ENCODE assay signal across 10 cellular contexts in the genomic region with DNA sequence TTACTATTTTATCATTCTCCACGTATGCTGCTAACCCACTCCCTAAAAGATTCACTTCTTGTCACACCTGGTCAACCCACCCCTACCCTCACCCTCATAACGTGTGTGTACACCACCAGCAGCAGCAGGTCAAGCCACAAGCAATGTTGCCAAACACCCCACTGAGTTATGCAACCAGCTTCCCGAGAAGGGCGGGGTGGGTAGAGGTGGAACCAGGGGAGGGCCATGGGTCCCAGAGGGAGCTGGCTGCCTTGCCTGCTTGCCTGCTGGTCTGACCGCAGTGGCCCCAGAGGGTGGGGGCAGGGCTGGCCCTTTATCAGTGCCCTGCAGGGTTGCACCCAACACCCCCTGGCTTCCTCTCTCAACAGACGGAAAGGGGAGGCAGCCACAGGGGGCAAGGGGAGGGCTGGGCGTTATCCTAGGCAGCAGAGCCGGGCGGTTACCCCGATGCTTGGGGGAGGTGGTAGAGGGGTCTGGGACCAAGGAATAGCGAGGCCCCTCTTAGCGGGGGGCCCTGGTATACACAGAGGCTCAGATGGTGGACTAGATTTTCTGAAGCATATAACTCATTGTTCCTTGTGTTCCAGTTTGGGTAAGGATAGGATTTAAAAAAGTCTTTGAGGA. TPM values are rescaled to one million over a fixed set of nuclear protein-coding genes. Genes with fewer than 3 reads are reported as not detected.
DNase-seq lines count a peak whose midpoint lies in the region; ATAC-seq, FAIRE-seq and TF ChIP-seq lines count a peak whose summit lies in the region.
"Had no signal": no experiment of that assay in that cellular context is flagged by ENCODE, and none has a peak within 500 bp of the region (broad histone marks: within the 10 kb centered on the region; RNA-seq: fewer than 3 reads in every experiment).

No MANE protein-coding gene starts in this region.

- no peaks in the 10 kb centered on the region for H3K9me3 ChIP-seq in kidney (ENCODE audit: control insufficient read depth in 1 of 2, low read length in 2 of 2)

- H3K4me1 ChIP-seq in kidney (ENCODE audit: control insufficient read depth in 1 of 2, insufficient read depth in 1 of 2, low read depth in 1 of 2, low read length in 2 of 2) = peaks cover 5 to 12% of the 10 kb centered on the region in 2 donors

- no peak for TF ChIP-seq CTCF in kidney (IDR thresholded peaks at IDR 0.05; ENCODE audit: borderline replicate concordance, extremely low read depth, insufficient read depth)

- H3K27ac Mint-ChIP-seq in activated naive CD8-positive, alpha-beta T cell treated with anti-CD3 and anti-CD28 coated beads, Interleukin-2, amount 50 U/mL, for 24 hours = no peak overlapping the region

- H3K36me3 ChIP-seq in kidney (ENCODE audit: control insufficient read depth in 1 of 2, insufficient read depth in 2 of 2, low read length in 2 of 2) = no peaks in the 10 kb centered on the region

- intact Hi-C loops in kidney (cut with DNase I) = no loop called here

- H3K27me3 Mint-ChIP-seq in activated naive CD8-positive, alpha-beta T cell treated with anti-CD3 and anti-CD28 coated beads, Interleukin-2, amount 50 U/mL, for 24 hours = peaks cover 45% of the 10 kb centered on the region

- FAIRE-seq in kidney (lab: Jason Lieb, UNC) (no peak), urothelium cell line (lab: Jason Lieb, UNC) (no peak)

- H3K9ac ChIP-seq in kidney (ENCODE audit: low read length in 2 of 2) = no peak overlapping the region

- no peak overlapping the region for H3K4me3 Mint-ChIP-seq in activated naive CD8-positive, alpha-beta T cell treated with anti-CD3 and anti-CD28 coated beads, Interleukin-2, amount 50 U/mL, for 24 hours

- H3K36me3 Mint-ChIP-seq in activated naive CD8-positive, alpha-beta T cell treated with anti-CD3 and anti-CD28 coated beads, Interleukin-2, amount 50 U/mL, for 24 hours (ENCODE audit: low read depth) = no peaks in the 10 kb centered on the region

- H3K27ac ChIP-seq in kidney (ENCODE audit: low read depth in 2 of 2, low read length in 2 of 2) = no peak overlapping the region

- peak; percentile 71 for DNase-seq in AG08395 (ENCODE audit: low spot score)
- DNase-seq in HuH-7.5 (ENCODE audit: low spot score) = peak; percentile 83
- DNase-seq in activated naive CD8-positive, alpha-beta T cell treated with anti-CD3 and anti-CD28 coated beads, Interleukin-2, amount 50 U/mL, for 24 hours = no peak
- DNase-seq in kidney = peak; percentile 92
- peak; percentile 83 for DNase-seq in urothelium cell line (ENCODE audit: low spot score)
- no peak for DNase-seq in NCI-H1694 (lab: John Stamatoyannopoulos, UW)
- DNase-seq in stimulated activated CD4-positive, alpha-beta T cell treated with anti-CD3 and anti-CD28 coated beads, Interleukin-2, amount 100 ng/mL, for 48 hours = no peak

- peak; percentile 30 for ATAC-seq in activated naive CD8-positive, alpha-beta T cell treated with anti-CD3 and anti-CD28 coated beads, Interleukin-2, amount 50 U/mL, for 24 hours
- ATAC-seq in GM21390 (IDR thresholded peaks at IDR 0.05; ENCODE audit: unreplicated experiment) = no peak

- no peak overlapping the region for H3K4me3 ChIP-seq in kidney (ENCODE audit: low read length in 2 of 2)

- H3K4me1 Mint-ChIP-seq in activated naive CD8-positive, alpha-beta T cell treated with anti-CD3 and anti-CD28 coated beads, Interleukin-2, amount 50 U/mL, for 24 hours = peaks cover 21% of the 10 kb centered on the region

- H3K9me3 Mint-ChIP-seq in activated naive CD8-positive, alpha-beta T cell treated with anti-CD3 and anti-CD28 coated beads, Interleukin-2, amount 50 U/mL, for 24 hours = no peaks in the 10 kb centered on the region

RNA-seq across cellular contexts. Expression of gene NFE2, which starts 3.5 kb away (rescaled TPM):
- 1.6 TPM for total RNA-seq in kidney
- polyA plus RNA-seq in kidney (ENCODE audit: insufficient read depth, low read depth, low replicate concordance) = not detected
- total RNA-seq: T-helper 1 cell treated with Interleukin-12 subunit alpha and Interleukin-12 subunit beta and Interleukin-4 antibody, amounts not matched to agents 30 ng/mL and 1 ng/mL, for 36 hours had no signal

RNA-seq across cellular contexts. Expression of gene COPZ1, which starts 20.6 kb away (rescaled TPM):
- 141 TPM for total RNA-seq in kidney
- 181 TPM for polyA plus RNA-seq in kidney (ENCODE audit: insufficient read depth, low read depth, low replicate concordance)

RNA-seq across cellular contexts. Expression of gene HNRNPA1, which starts 23.8 kb away (rescaled TPM):
- 964 TPM for total RNA-seq in kidney
- 648 TPM for polyA plus RNA-seq in kidney (ENCODE audit: insufficient read depth, low read depth, low replicate concordance)

RNA-seq across cellular contexts. Expression of gene CBX5, which starts 24.4 kb away (rescaled TPM):
- 112 TPM for total RNA-seq in kidney
- polyA plus RNA-seq in kidney (ENCODE audit: insufficient read depth, low read depth, low replicate concordance) = 15.0 TPM

RNA-seq across cellular contexts. Expression of gene GPR84, which starts 60.0 kb away (rescaled TPM):
- 1.7 TPM for total RNA-seq in kidney
- polyA plus RNA-seq in kidney (ENCODE audit: insufficient read depth, low read depth, low replicate concordance) = not detected
- total RNA-seq: temporal lobe had no signal

Comparison
In these comparisons a context has a peak if more than half of its experiments do, and no peak if none do; other contexts are left out.
1. DNase-seq: peak in AG08395 (single experiment), HuH-7.5 (single experiment), kidney (single experiment) and urothelium cell line (single experiment); none in activated naive CD8-positive, alpha-beta T cell treated with anti-CD3 and anti-CD28 coated beads, Interleukin-2, amount 50 U/mL, for 24 hours (single experiment), NCI-H1694 (single experiment) and stimulated activated CD4-positive, alpha-beta T cell treated with anti-CD3 and anti-CD28 coated beads, Interleukin-2, amount 100 ng/mL, for 48 hours (0 of 2).